ENCODE assay signal across 1 cellular context in the genomic region with DNA sequence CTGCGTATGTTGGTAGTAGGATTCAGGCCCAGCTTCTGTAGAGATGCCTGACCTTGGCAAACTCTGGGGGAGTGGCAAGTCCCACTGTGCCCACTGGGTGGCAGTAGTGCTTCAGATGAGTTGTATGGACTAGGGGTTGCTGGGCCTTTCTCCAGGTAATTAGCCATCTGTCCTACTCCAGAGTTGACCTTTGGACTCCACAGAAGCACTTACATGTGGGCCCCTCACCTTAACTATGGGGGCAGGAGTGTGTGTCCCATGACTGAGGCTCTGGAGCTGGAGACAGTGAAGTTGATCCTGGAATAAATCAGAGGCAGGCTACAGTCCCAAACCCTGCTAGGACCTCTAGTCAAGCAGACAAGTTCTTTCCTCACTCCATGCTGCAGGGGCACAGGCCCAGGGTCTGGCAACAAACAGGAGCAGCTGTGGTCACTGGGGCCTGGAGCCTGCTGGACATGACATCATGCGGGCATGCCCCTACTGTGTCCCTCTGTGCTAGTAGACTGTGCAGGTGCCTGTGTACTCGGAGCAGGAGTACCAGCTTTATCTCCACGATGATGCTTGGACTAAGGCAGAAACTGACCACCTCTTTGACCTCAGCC.
TF ChIP-seq lines count a peak whose summit lies in the region.

No MANE protein-coding gene starts in this region.

TF ChIP-seq in HepG2, 621 proteins besides CTCF, POLR2A, EP300 and RAD21 (continued from another document and continues in another):
- TF ChIP-seq, protein P1, sequence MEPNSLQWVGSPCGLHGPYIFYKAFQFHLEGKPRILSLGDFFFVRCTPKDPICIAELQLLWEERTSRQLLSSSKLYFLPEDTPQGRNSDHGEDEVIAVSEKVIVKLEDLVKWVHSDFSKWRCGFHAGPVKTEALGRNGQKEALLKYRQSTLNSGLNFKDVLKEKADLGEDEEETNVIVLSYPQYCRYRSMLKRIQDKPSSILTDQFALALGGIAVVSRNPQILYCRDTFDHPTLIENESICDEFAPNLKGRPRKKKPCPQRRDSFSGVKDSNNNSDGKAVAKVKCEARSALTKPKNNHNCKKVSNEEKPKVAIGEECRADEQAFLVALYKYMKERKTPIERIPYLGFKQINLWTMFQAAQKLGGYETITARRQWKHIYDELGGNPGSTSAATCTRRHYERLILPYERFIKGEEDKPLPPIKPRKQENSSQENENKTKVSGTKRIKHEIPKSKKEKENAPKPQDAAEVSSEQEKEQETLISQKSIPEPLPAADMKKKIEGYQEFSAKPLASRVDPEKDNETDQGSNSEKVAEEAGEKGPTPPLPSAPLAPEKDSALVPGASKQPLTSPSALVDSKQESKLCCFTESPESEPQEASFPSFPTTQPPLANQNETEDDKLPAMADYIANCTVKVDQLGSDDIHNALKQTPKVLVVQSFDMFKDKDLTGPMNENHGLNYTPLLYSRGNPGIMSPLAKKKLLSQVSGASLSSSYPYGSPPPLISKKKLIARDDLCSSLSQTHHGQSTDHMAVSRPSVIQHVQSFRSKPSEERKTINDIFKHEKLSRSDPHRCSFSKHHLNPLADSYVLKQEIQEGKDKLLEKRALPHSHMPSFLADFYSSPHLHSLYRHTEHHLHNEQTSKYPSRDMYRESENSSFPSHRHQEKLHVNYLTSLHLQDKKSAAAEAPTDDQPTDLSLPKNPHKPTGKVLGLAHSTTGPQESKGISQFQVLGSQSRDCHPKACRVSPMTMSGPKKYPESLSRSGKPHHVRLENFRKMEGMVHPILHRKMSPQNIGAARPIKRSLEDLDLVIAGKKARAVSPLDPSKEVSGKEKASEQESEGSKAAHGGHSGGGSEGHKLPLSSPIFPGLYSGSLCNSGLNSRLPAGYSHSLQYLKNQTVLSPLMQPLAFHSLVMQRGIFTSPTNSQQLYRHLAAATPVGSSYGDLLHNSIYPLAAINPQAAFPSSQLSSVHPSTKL (CRISPR knock-in tag; IDR thresholded peaks at IDR 0.05): peak; percentile 53
- TF ChIP-seq ZNF557 (CRISPR knock-in tag; IDR thresholded peaks at IDR 0.05) (no peak), ZNF816 (CRISPR knock-in tag; IDR thresholded peaks at IDR 0.05; ENCODE audit: borderline replicate concordance) (no peak), FOXO1 (CRISPR knock-in tag; IDR thresholded peaks at IDR 0.05) (peak; percentile 57; the same call in 1 of the 2 replicates), CC2D1A (CRISPR knock-in tag; IDR thresholded peaks at IDR 0.05) (no peak), ZNF720 (CRISPR knock-in tag; IDR thresholded peaks at IDR 0.05) (no peak), KLF15 (CRISPR knock-in tag; IDR thresholded peaks at IDR 0.05; ENCODE audit: borderline replicate concordance) (no peak), TIGD3 (CRISPR knock-in tag; IDR thresholded peaks at IDR 0.05; ENCODE audit: borderline replicate concordance) (no peak), TARDBP (CRISPR knock-in tag; IDR thresholded peaks at IDR 0.05) (no peak), HOXA5 (CRISPR knock-in tag; IDR thresholded peaks at IDR 0.05) (0 out of 2 replicates have a peak, but pooled peaks have one; percentile 55), NFE2L1 (CRISPR knock-in tag; IDR thresholded peaks at IDR 0.05; ENCODE audit: borderline replicate concordance) (no peak), MAZ (IDR thresholded peaks at IDR 0.05; ENCODE audit: borderline replicate concordance, low read depth, low read length) (no peak), MAZ (CRISPR knock-in tag; IDR thresholded peaks at IDR 0.05; ENCODE audit: low read depth) (peak; percentile 35), ZNF460 (CRISPR knock-in tag; IDR thresholded peaks at IDR 0.05; ENCODE audit: borderline replicate concordance) (no peak), SPEN (CRISPR knock-in tag; IDR thresholded peaks at IDR 0.05; ENCODE audit: low read depth) (0 out of 2 replicates have a peak, but pooled peaks have one; percentile 30), ZNF605 (CRISPR knock-in tag; IDR thresholded peaks at IDR 0.05) (no peak), ATRX (CRISPR knock-in tag; IDR thresholded peaks at IDR 0.05; ENCODE audit: borderline replicate concordance) (no peak), JARID2 (CRISPR knock-in tag; IDR thresholded peaks at IDR 0.05; ENCODE audit: insufficient replicate concordance) (peak; percentile 45), RFXANK (CRISPR knock-in tag; IDR thresholded peaks at IDR 0.05) (no peak), HNF4G (IDR thresholded peaks at IDR 0.05; ENCODE audit: borderline replicate concordance, low read depth, low read length) (peak; percentile 89), HNF4G (CRISPR knock-in tag; IDR thresholded peaks at IDR 0.05; ENCODE audit: borderline replicate concordance, low read depth) (peak; percentile 37; the same call in 1 of the 2 replicates), ZMYM3 (CRISPR knock-in tag; IDR thresholded peaks at IDR 0.05) (no peak), BCL6 (CRISPR knock-in tag; IDR thresholded peaks at IDR 0.05) (no peak), ZNF570 (CRISPR knock-in tag; IDR thresholded peaks at IDR 0.05; ENCODE audit: borderline replicate concordance) (no peak), XRCC5 (optimal IDR thresholded peaks at IDR 0.05; ENCODE audit: low read length) (peak; percentile 79), THAP7 (CRISPR knock-in tag; IDR thresholded peaks at IDR 0.05) (0 out of 2 replicates have a peak, but pooled peaks have one; percentile 41), KDM3A (CRISPR knock-in tag; IDR thresholded peaks at IDR 0.05; ENCODE audit: low read depth) (no peak), YEATS2 (CRISPR knock-in tag; IDR thresholded peaks at IDR 0.05; ENCODE audit: borderline replicate concordance) (peak; percentile 32; the same call in 1 of the 2 replicates), STAT6 (CRISPR knock-in tag; IDR thresholded peaks at IDR 0.05; ENCODE audit: borderline replicate concordance) (no peak), SP4 (CRISPR knock-in tag; IDR thresholded peaks at IDR 0.05) (peak; percentile 25; the same call in 1 of the 2 replicates), HMGA1 (CRISPR knock-in tag; conservative IDR thresholded peaks at IDR 0.05) (no peak), RXRA (CRISPR knock-in tag; IDR thresholded peaks at IDR 0.05) (0 out of 2 replicates have a peak, but pooled peaks have one; percentile 19), ZNF264 (CRISPR knock-in tag; IDR thresholded peaks at IDR 0.05) (peak; percentile 53; the same call in 1 of the 2 replicates), SOX5 (CRISPR knock-in tag; IDR thresholded peaks at IDR 0.05; ENCODE audit: borderline replicate concordance) (peak; percentile 31; the same call in 1 of the 2 replicates), ZNF20 (CRISPR knock-in tag; IDR thresholded peaks at IDR 0.05) (no peak), ZNF589 (CRISPR knock-in tag; conservative IDR thresholded peaks at IDR 0.05) (no peak), PRMT3 (CRISPR knock-in tag; IDR thresholded peaks at IDR 0.05; ENCODE audit: borderline replicate concordance, low read depth) (no peak)
- TF ChIP-seq, protein P2, sequence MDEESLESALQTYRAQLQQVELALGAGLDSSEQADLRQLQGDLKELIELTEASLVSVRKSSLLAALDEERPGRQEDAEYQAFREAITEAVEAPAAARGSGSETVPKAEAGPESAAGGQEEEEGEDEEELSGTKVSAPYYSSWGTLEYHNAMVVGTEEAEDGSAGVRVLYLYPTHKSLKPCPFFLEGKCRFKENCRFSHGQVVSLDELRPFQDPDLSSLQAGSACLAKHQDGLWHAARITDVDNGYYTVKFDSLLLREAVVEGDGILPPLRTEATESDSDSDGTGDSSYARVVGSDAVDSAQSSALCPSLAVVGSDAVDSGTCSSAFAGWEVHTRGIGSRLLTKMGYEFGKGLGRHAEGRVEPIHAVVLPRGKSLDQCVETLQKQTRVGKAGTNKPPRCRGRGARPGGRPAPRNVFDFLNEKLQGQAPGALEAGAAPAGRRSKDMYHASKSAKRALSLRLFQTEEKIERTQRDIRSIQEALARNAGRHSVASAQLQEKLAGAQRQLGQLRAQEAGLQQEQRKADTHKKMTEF (CRISPR knock-in tag; IDR thresholded peaks at IDR 0.05): peak; percentile 48; the same call in 1 of the 2 replicates
- TF ChIP-seq, protein P3, sequence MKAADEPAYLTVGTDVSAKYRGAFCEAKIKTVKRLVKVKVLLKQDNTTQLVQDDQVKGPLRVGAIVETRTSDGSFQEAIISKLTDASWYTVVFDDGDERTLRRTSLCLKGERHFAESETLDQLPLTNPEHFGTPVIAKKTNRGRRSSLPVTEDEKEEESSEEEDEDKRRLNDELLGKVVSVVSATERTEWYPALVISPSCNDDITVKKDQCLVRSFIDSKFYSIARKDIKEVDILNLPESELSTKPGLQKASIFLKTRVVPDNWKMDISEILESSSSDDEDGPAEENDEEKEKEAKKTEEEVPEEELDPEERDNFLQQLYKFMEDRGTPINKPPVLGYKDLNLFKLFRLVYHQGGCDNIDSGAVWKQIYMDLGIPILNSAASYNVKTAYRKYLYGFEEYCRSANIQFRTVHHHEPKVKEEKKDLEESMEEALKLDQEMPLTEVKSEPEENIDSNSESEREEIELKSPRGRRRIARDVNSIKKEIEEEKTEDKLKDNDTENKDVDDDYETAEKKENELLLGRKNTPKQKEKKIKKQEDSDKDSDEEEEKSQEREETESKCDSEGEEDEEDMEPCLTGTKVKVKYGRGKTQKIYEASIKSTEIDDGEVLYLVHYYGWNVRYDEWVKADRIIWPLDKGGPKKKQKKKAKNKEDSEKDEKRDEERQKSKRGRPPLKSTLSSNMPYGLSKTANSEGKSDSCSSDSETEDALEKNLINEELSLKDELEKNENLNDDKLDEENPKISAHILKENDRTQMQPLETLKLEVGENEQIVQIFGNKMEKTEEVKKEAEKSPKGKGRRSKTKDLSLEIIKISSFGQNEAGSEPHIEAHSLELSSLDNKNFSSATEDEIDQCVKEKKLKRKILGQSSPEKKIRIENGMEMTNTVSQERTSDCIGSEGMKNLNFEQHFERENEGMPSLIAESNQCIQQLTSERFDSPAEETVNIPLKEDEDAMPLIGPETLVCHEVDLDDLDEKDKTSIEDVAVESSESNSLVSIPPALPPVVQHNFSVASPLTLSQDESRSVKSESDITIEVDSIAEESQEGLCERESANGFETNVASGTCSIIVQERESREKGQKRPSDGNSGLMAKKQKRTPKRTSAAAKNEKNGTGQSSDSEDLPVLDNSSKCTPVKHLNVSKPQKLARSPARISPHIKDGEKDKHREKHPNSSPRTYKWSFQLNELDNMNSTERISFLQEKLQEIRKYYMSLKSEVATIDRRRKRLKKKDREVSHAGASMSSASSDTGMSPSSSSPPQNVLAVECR (CRISPR knock-in tag; IDR thresholded peaks at IDR 0.05; ENCODE audit: borderline replicate concordance): peak; percentile 28; the same call in 1 of the 2 replicates
- TF ChIP-seq, protein P4, sequence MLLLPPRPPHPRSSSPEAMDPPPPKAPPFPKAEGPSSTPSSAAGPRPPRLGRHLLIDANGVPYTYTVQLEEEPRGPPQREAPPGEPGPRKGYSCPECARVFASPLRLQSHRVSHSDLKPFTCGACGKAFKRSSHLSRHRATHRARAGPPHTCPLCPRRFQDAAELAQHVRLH (CRISPR knock-in tag; IDR thresholded peaks at IDR 0.05; ENCODE audit: borderline replicate concordance, low read depth): 0 out of 2 replicates have a peak, but pooled peaks have one; percentile 57
